In the genomic region with DNA sequence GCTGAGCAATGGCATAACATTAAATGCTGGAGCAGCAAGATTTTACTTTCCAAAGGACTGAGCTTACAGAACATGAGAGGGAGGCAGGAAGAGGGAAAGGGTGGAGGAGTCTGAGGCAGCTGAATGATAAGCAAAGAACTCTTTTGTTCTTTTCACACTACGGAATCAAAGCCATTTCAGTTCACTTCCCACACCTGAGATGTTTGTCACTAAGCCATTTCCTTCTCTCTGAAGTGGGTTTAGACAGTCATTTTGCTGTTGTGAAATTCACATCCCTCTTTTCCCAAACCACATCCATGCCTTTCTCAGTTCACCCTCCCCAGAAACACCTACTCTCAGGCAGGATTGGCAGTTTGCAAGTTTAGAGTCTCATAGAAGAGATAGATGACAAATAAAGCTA, we compare ENCODE assay signal across 11 cellular contexts.
DNase-seq lines count a peak whose midpoint lies in the region; ATAC-seq and TF ChIP-seq lines count a peak whose summit lies in the region.
"Had no signal": no experiment of that assay in that cellular context is flagged by ENCODE, and none has a peak within 500 bp of the region (broad histone marks: within the 10 kb centered on the region; RNA-seq: fewer than 3 reads in every experiment).

No MANE protein-coding gene starts in this region.

- no peak overlapping the region for H3K27ac Mint-ChIP-seq in activated T-cell treated with anti-CD3 and anti-CD28 coated beads, Interleukin-2, amount 50 U/mL, for 72 hours
- peak overlapping the region; percentile 79 to 82 for H3K27ac Mint-ChIP-seq in activated naive CD4-positive, alpha-beta T cell treated with anti-CD3 and anti-CD28 coated beads, Interleukin-2, amount 50 U/mL, for 72 hours

- H3K4me3 Mint-ChIP-seq in activated T-cell treated with anti-CD3 and anti-CD28 coated beads, Interleukin-2, amount 50 U/mL, for 72 hours: peak overlapping the region; percentile 40 to 68

- H3K4me1 ChIP-seq in upper lobe of right lung: peaks cover 19% of the 10 kb centered on the region

- no peak for TF ChIP-seq CTCF in upper lobe of right lung (IDR thresholded peaks at IDR 0.05)

- H3K4me3 ChIP-seq in upper lobe of right lung: no peak overlapping the region
- H3K4me3 ChIP-seq: right lobe of liver had no signal

- no peaks in the 10 kb centered on the region for H3K27me3 Mint-ChIP-seq in activated T-cell treated with anti-CD3 and anti-CD28 coated beads, Interleukin-2, amount 50 U/mL, for 72 hours (ENCODE audit: low read depth)

- peak; percentile 58 to 61 for ATAC-seq in activated T-cell treated with anti-CD3 and anti-CD28 coated beads, Interleukin-2, amount 50 U/mL, for 72 hours (replicated peaks in 1 of 2)
- ATAC-seq in activated naive CD4-positive, alpha-beta T cell treated with anti-CD3 and anti-CD28 coated beads, Interleukin-2, amount 50 U/mL, for 72 hours: peak; percentile 75 to 81
- ATAC-seq in upper lobe of right lung (peak; percentile 12), GM18517 (IDR thresholded peaks at IDR 0.05; ENCODE audit: unreplicated experiment) (no peak)

- H3K27me3 ChIP-seq in upper lobe of right lung: no peaks in the 10 kb centered on the region
- H3K27me3 ChIP-seq: right lobe of liver had no signal

- peak in 1 of 2 donors; percentile 1 for DNase-seq in activated T-cell treated with anti-CD3 and anti-CD28 coated beads, Interleukin-2, amount 50 U/mL, for 72 hours
- DNase-seq in activated T-cell treated with anti-CD3 and anti-CD28 coated beads, Interleukin-2, amount 50 U/mL, for 1 hour: no peak
- no peak for DNase-seq in activated naive CD4-positive, alpha-beta T cell treated with anti-CD3 and anti-CD28 coated beads, Interleukin-2, amount 50 U/mL, for 72 hours (ENCODE audit: low spot score in 2 of 2)
- DNase-seq in kidney glomerular epithelial cell (lab: John Stamatoyannopoulos, UW) (peak; percentile 30), upper lobe of right lung (no peak), NCI-H748 (lab: John Stamatoyannopoulos, UW; ENCODE audit: unreplicated experiment) (no peak), NOMO-1 (lab: John Stamatoyannopoulos, UW; ENCODE audit: unreplicated experiment in 2 of 2) (no peak)
- DNase-seq: NCI-H1694 treated with DMSO at 0.1 percent for 48 hours, SHP77 treated with DMSO at 0.1 percent for 48 hours had no signal

- H3K36me3 ChIP-seq in upper lobe of right lung: no peaks in the 10 kb centered on the region
- H3K36me3 ChIP-seq: right lobe of liver had no signal

- intact Hi-C loops in upper lobe of right lung (cut with DNase I): no loop called here

- H3K9me3 ChIP-seq in upper lobe of right lung: no peaks in the 10 kb centered on the region
- H3K9me3 ChIP-seq: right lobe of liver had no signal

- H3K9me3 Mint-ChIP-seq in activated T-cell treated with anti-CD3 and anti-CD28 coated beads, Interleukin-2, amount 50 U/mL, for 72 hours: peaks cover 6 to 10% of the 10 kb centered on the region in 2 donors
- H3K9me3 Mint-ChIP-seq in activated naive CD4-positive, alpha-beta T cell treated with anti-CD3 and anti-CD28 coated beads, Interleukin-2, amount 50 U/mL, for 72 hours: peaks cover 8 to 14% of the 10 kb centered on the region in 2 donors

- H3K27ac ChIP-seq in upper lobe of right lung: peak overlapping the region; percentile 4

- H3K4me1 Mint-ChIP-seq in activated T-cell treated with anti-CD3 and anti-CD28 coated beads, Interleukin-2, amount 50 U/mL, for 72 hours (ENCODE audit: low read depth): peaks cover 55% of the 10 kb centered on the region

- peaks cover 8 to 17% of the 10 kb centered on the region in 2 donors for H3K36me3 Mint-ChIP-seq in activated T-cell treated with anti-CD3 and anti-CD28 coated beads, Interleukin-2, amount 50 U/mL, for 72 hours (ENCODE audit: insufficient read depth in 2 of 2)
- peaks cover 18 to 27% of the 10 kb centered on the region in 2 donors for H3K36me3 Mint-ChIP-seq in activated naive CD4-positive, alpha-beta T cell treated with anti-CD3 and anti-CD28 coated beads, Interleukin-2, amount 50 U/mL, for 72 hours
